17 cellular contexts compared by ENCODE assay signal in genomic region chr20:51363378-51363777, GRCh38.
"Had no signal": no experiment of that assay in that cellular context is flagged by ENCODE, and none has a peak within 500 bp of the region (broad histone marks: within the 10 kb centered on the region; RNA-seq: fewer than 3 reads in every experiment).

No MANE protein-coding gene starts in this region.

- H3K4me1 Mint-ChIP-seq: memory B cell had no signal

- H3K27ac ChIP-seq: body of pancreas, dorsolateral prefrontal cortex, hepatocyte, neural progenitor cell, ovary, VCaP had no signal

- H3K4me1 ChIP-seq: body of pancreas, neural progenitor cell had no signal

- H3K9me3 ChIP-seq: body of pancreas had no signal

- H3K36me3 Mint-ChIP-seq: neural progenitor cell had no signal

- H3K4me3 Mint-ChIP-seq: activated naive CD8-positive, alpha-beta T cell treated with anti-CD3 and anti-CD28 coated beads, Interleukin-2, amount 10 ng/mL, durations not matched to agents 7 days and 5 days; memory B cell; neural progenitor cell had no signal

- H3K27ac Mint-ChIP-seq: activated naive CD8-positive, alpha-beta T cell treated with anti-CD3 and anti-CD28 coated beads, Interleukin-2, amount 10 ng/mL, durations not matched to agents 7 days and 5 days; activated T-helper 2 cell treated with anti-CD3 and anti-CD28 coated beads, Interferon-gamma antibody, Interleukin-2, Interleukin-4, amounts not matched to agents 10 μg/mL and 5 μg/mL and 100 μg/mL, durations not matched to agents 14 hours and 24 hours and 36 hours; memory B cell; neural progenitor cell had no signal

- H3K27me3 ChIP-seq: body of pancreas, hepatocyte, neural progenitor cell, ovary had no signal

- H3K36me3 ChIP-seq: neural progenitor cell, ovary had no signal

- DNase-seq: activated CD4-positive, CD25-positive, alpha-beta regulatory T cell treated with anti-CD3 and anti-CD28 coated beads, Interleukin-2, amount 50 U/mL, for 72 hours; activated naive CD4-positive, alpha-beta T cell treated with Interleukin-2 at 50 U/mL for 16 hours; activated naive CD8-positive, alpha-beta T cell treated with anti-CD3 and anti-CD28 coated beads, Interleukin-2, amount 10 ng/mL, durations not matched to agents 7 days and 5 days; amygdala; body of pancreas; caudate nucleus; dorsolateral prefrontal cortex; foreskin fibroblast; stimulated activated naive CD4-positive, alpha-beta T cell treated with Interleukin-2 at 50 U/mL for 16 hours; trophoblast cell had no signal

- ATAC-seq: body of pancreas, sciatic nerve had no signal

- H3K4me3 ChIP-seq: body of pancreas, dorsolateral prefrontal cortex, hepatocyte, neural progenitor cell, ovary had no signal
